In genomic region chr1:165883056-165883455, GRCh38 we compare ENCODE assay signal across 18 cellular contexts. TPM values are rescaled to one million over a fixed set of nuclear protein-coding genes. Genes with fewer than 3 reads are reported as not detected.
DNase-seq lines count a peak whose midpoint lies in the region; ATAC-seq and TF ChIP-seq lines count a peak whose summit lies in the region.
"Had no signal": no experiment of that assay in that cellular context is flagged by ENCODE, and none has a peak within 500 bp of the region (broad histone marks: within the 10 kb centered on the region; RNA-seq: fewer than 3 reads in every experiment).

No MANE protein-coding gene starts in this region.

- ATAC-seq in GM23338 (peak; percentile 23; the same call in 1 of the 3 replicates), GM21423 (IDR thresholded peaks at IDR 0.05; ENCODE audit: unreplicated experiment) (no peak)
- ATAC-seq: stimulated activated effector memory CD8-positive, alpha-beta T cell treated with anti-CD3 and anti-CD28 coated beads, Interleukin-12 subunit alpha, Interleukin-12 subunit beta, amount 100 ng/mL, for 72 hours had no signal

- DNase-seq in A172 (ENCODE audit: low spot score) (peak; percentile 59), GM23338 (ENCODE audit: low spot score) (peak; percentile 45), RPMI7951 (ENCODE audit: low read depth) (peak; percentile 48), iPS-NIHi7 (ENCODE audit: extremely low spot score) (peak; percentile 39), H4 (ENCODE audit: low spot score) (no peak), cerebellum (ENCODE audit: low spot score) (no peak), NCI-H748 treated with DMSO at 0.1 percent for 48 hours (lab: John Stamatoyannopoulos, UW) (no peak)
- DNase-seq: activated CD4-positive, CD25-positive, alpha-beta regulatory T cell; activated naive CD4-positive, alpha-beta T cell treated with anti-CD3 and anti-CD28 coated beads for 36 hours; DMS153; effector CD8-positive, alpha-beta T cell; midbrain; NK-92 treated with Interleukin-12 subunit alpha and Interleukin-12 subunit beta, amount 100 ng/mL, for 24 hours; occipital lobe; sigmoid colon had no signal

- peaks cover 80% of the 10 kb centered on the region for H4K20me1 ChIP-seq in GM23338 (replicated peaks; ENCODE audit: insufficient read depth)

- peaks cover 2% of the 10 kb centered on the region for H3K27me3 Mint-ChIP-seq in GM23338 (ENCODE audit: insufficient read depth, low read depth, poor library complexity)

- TF ChIP-seq CTCF in GM23338 (conservative IDR thresholded peaks at IDR 0.05; ENCODE audit: low read depth in 2 of 2) = no peak

- H3K27me3 ChIP-seq in GM23338 (ENCODE audit: insufficient read depth) = no peaks in the 10 kb centered on the region
- H3K27me3 ChIP-seq: sigmoid colon, vagina had no signal

- no peaks in the 10 kb centered on the region for H3F3A ChIP-seq in GM23338 (replicated peaks; ENCODE audit: low read depth)

- H3K27ac Mint-ChIP-seq in GM23338 = peak overlapping the region; percentile 67; the same call in 1 of the 2 replicates
- H3K27ac Mint-ChIP-seq: activated naive CD4-positive, alpha-beta T cell treated with anti-CD3 and anti-CD28 coated beads for 36 hours had no signal

- H3K79me2 ChIP-seq in GM23338 (replicated peaks; ENCODE audit: insufficient read depth) = peaks cover 100% of the 10 kb centered on the region

- peaks cover 22% of the 10 kb centered on the region for H3K36me3 Mint-ChIP-seq in GM23338 (ENCODE audit: low read depth)
- H3K36me3 Mint-ChIP-seq: stimulated activated effector memory CD8-positive, alpha-beta T cell treated with anti-CD3 and anti-CD28 coated beads, Interleukin-12 subunit alpha, Interleukin-12 subunit beta, amount 100 ng/mL, for 72 hours had no signal

- H3K4me1 Mint-ChIP-seq in GM23338 = peaks cover 54% of the 10 kb centered on the region

- H3K27ac ChIP-seq in GM23338 (ENCODE audit: low read depth) = no peak overlapping the region; the same call in 1 of the 2 replicates
- H3K27ac ChIP-seq: sigmoid colon, vagina had no signal

- peaks cover 3% of the 10 kb centered on the region; the same call in 1 of the 2 replicates for H3K36me3 ChIP-seq in GM23338 (ENCODE audit: insufficient read depth)
- H3K36me3 ChIP-seq: sigmoid colon, vagina had no signal

- H3K4me1 ChIP-seq in GM23338 (ENCODE audit: insufficient read depth) = peaks cover 35% of the 10 kb centered on the region
- H3K4me1 ChIP-seq: vagina had no signal

- H2AFZ ChIP-seq in GM23338 = no peak overlapping the region

- peaks cover 5% of the 10 kb centered on the region; the same call in 2 of the 3 replicates for H3K9me3 Mint-ChIP-seq in GM23338
- H3K9me3 Mint-ChIP-seq: activated naive CD4-positive, alpha-beta T cell treated with anti-CD3 and anti-CD28 coated beads for 36 hours; stimulated activated effector memory CD8-positive, alpha-beta T cell treated with anti-CD3 and anti-CD28 coated beads, Interleukin-12 subunit alpha, Interleukin-12 subunit beta, amount 100 ng/mL, for 72 hours had no signal

- H3K9me2 ChIP-seq in GM23338 (ENCODE audit: insufficient read depth) = no peaks in the 10 kb centered on the region

- no peak overlapping the region for H3K4me3 ChIP-seq in GM23338
- H3K4me3 ChIP-seq: sigmoid colon, vagina had no signal

- peak overlapping the region; percentile 15; the same call in 1 of the 2 replicates for H3K4me2 ChIP-seq in GM23338

- no peak overlapping the region; the same call in 2 of the 3 replicates for H3K4me3 Mint-ChIP-seq in GM23338
- H3K4me3 Mint-ChIP-seq: activated naive CD4-positive, alpha-beta T cell treated with anti-CD3 and anti-CD28 coated beads for 36 hours; stimulated activated effector memory CD8-positive, alpha-beta T cell treated with anti-CD3 and anti-CD28 coated beads, Interleukin-12 subunit alpha, Interleukin-12 subunit beta, amount 100 ng/mL, for 72 hours had no signal

TF ChIP-seq in GM23338, 12 proteins besides CTCF, POLR2A, EP300 and RAD21 (continues in another document):
- TF ChIP-seq EZH2 (IDR thresholded peaks at IDR 0.05; ENCODE audit: low read depth, unreplicated experiment) = no peak
- TF ChIP-seq ETS1 (IDR thresholded peaks at IDR 0.05) = no peak
- TF ChIP-seq REST (IDR thresholded peaks at IDR 0.05; ENCODE audit: unreplicated experiment) = no peak
- no peak for TF ChIP-seq ZNF114 (CRISPR knock-in tag; IDR thresholded peaks at IDR 0.05)
- TF ChIP-seq STAT1 (IDR thresholded peaks at IDR 0.05; ENCODE audit: unreplicated experiment) = no peak
- no peak for TF ChIP-seq JUNB (IDR thresholded peaks at IDR 0.05; ENCODE audit: unreplicated experiment)

RNA-seq across cellular contexts. Expression of gene UCK2, which starts 55.6 kb away (rescaled TPM):
- total RNA-seq in A172 (2014; rRNA removed; shearing (Covaris generic)) = 71.3 and 104 TPM in 2 replicates
- 141 and 149 TPM in 2 replicates for total RNA-seq in GM23338 (2014; rRNA removed; shearing (Covaris generic))
- 101 and 104 TPM in 2 replicates for polyA plus RNA-seq in GM23338 (2016; fragmentation: Nextera tagmentation; extraction: Ambion mirVana)
- 106 and 112 TPM in 2 replicates for total RNA-seq in RPMI7951 (2014; rRNA removed; shearing (Covaris generic))
- 71.4 and 78.9 TPM in 2 replicates for total RNA-seq in H4 (2014; rRNA removed; shearing (Covaris generic))
- total RNA-seq in cerebellum = 54.1 TPM

Comparison
In these comparisons a context has a peak if more than half of its experiments do, and no peak if none do; other contexts are left out.
1. DNase-seq: peak in A172 (single experiment), GM23338 (single experiment), RPMI7951 (single experiment) and iPS-NIHi7 (single experiment); none in H4 (single experiment), cerebellum (single experiment) and NCI-H748 treated with DMSO at 0.1 percent for 48 hours (single experiment).